1 cellular context compared by ENCODE assay signal in the genomic region with DNA sequence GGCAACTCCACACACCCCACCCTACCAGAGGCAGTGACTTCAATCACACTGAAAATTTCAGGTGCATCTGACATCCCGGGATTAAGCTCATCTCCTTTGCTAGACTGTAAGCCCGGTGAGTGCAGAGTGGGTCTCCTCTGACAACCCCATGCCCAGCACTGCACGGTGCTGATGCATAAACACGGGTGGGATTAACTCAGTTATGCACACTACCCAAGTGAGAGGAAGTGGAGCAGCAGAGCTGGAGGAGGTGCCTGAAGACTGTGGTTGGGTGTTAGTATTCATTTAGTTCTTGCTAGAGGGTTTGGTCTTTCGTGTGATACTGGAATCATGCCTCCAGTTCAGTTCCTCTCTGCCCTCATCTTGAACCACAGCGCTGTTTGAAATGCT.
TF ChIP-seq lines count a peak whose summit lies in the region.

No MANE protein-coding gene starts in this region.

TF ChIP-seq in IMR-90, 13 proteins besides CTCF, POLR2A, EP300 and RAD21 (continued from another document):
- no peak for TF ChIP-seq ELK1 (IDR thresholded peaks at IDR 0.05; ENCODE audit: borderline replicate concordance, low read depth, low read length)
- TF ChIP-seq CEBPB (IDR thresholded peaks at IDR 0.05; ENCODE audit: low read depth, low read length): no peak
- TF ChIP-seq NFE2L2 (IDR thresholded peaks at IDR 0.05; ENCODE audit: low read depth, low read length): no peak
- no peak for TF ChIP-seq FOS (IDR thresholded peaks at IDR 0.05; ENCODE audit: low read depth, low read length)
- TF ChIP-seq SMC3 (IDR thresholded peaks at IDR 0.05; ENCODE audit: low read depth, low read length): no peak
- TF ChIP-seq CHD1 (IDR thresholded peaks at IDR 0.05; ENCODE audit: low read depth, low read length): no peak
- no peak for TF ChIP-seq RFX5 (IDR thresholded peaks at IDR 0.05; ENCODE audit: low read depth, low read length)
- no peak for TF ChIP-seq MXI1 (IDR thresholded peaks at IDR 0.05; ENCODE audit: borderline replicate concordance, low read depth, low read length)
- TF ChIP-seq RCOR1 (IDR thresholded peaks at IDR 0.05; ENCODE audit: insufficient replicate concordance, low read length): no peak
- TF ChIP-seq, protein P1, sequence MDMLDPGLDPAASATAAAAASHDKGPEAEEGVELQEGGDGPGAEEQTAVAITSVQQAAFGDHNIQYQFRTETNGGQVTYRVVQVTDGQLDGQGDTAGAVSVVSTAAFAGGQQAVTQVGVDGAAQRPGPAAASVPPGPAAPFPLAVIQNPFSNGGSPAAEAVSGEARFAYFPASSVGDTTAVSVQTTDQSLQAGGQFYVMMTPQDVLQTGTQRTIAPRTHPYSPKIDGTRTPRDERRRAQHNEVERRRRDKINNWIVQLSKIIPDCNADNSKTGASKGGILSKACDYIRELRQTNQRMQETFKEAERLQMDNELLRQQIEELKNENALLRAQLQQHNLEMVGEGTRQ (IDR thresholded peaks at IDR 0.05; ENCODE audit: low read depth, low read length): no peak
